In genomic region chr18:68937204-68937603, GRCh38 we compare ENCODE assay signal across 15 cellular contexts.
DNase-seq lines count a peak whose midpoint lies in the region; ATAC-seq, FAIRE-seq and TF ChIP-seq lines count a peak whose summit lies in the region.
"Had no signal": no experiment of that assay in that cellular context is flagged by ENCODE, and none has a peak within 500 bp of the region (broad histone marks: within the 10 kb centered on the region; RNA-seq: fewer than 3 reads in every experiment).

No MANE protein-coding gene starts in this region.

- TF ChIP-seq POLR2A in H1 (IDR thresholded peaks at IDR 0.05; ENCODE audit: control extremely low read depth in 1 of 2, low read depth in 2 of 2, low read length in 2 of 2), result no peak

- ATAC-seq in GM18909 (IDR thresholded peaks at IDR 0.05; ENCODE audit: poor library complexity, unreplicated experiment) (peak; percentile 79), GM21786 (IDR thresholded peaks at IDR 0.05; ENCODE audit: unreplicated experiment) (peak; percentile 63), HG03342 (IDR thresholded peaks at IDR 0.05; ENCODE audit: unreplicated experiment) (peak; percentile 89), GM21723 (IDR thresholded peaks at IDR 0.05; ENCODE audit: unreplicated experiment) (no peak)
- ATAC-seq in activated T-cell treated with anti-CD3 and anti-CD28 coated beads, Interleukin-2, amount 50 U/mL, for 72 hours (replicated peaks in 1 of 2), result no peak

- H3K14ac ChIP-seq in H1 (ENCODE audit: insufficient read length), result no peak overlapping the region

- no peak overlapping the region for H3K9ac ChIP-seq in H1 (replicated peaks in 1 of 4; ENCODE audit: extremely low read depth in 1 of 4, low read depth in 3 of 4, low read length in 3 of 4)
- H3K9ac ChIP-seq: GM23248 had no signal

- no peaks in the 10 kb centered on the region for H3K9me3 Mint-ChIP-seq in activated T-cell treated with anti-CD3 and anti-CD28 coated beads, Interleukin-2, amount 50 U/mL, for 72 hours
- H3K9me3 Mint-ChIP-seq: activated CD4-positive, alpha-beta T cell treated with anti-CD3 and anti-CD28 coated beads, Interleukin-2, amount 10 ng/mL, durations not matched to agents 24 days and 14 days; activated naive CD4-positive, alpha-beta T cell treated with anti-CD3 and anti-CD28 coated beads, Interleukin-2, amount 50 U/mL, for 24 hours had no signal

- H3K27ac Mint-ChIP-seq in activated T-cell treated with anti-CD3 and anti-CD28 coated beads, Interleukin-2, amount 50 U/mL, for 72 hours, result no peak overlapping the region
- H3K27ac Mint-ChIP-seq: activated CD4-positive, alpha-beta T cell treated with anti-CD3 and anti-CD28 coated beads, Interleukin-2, amount 10 ng/mL, durations not matched to agents 24 days and 14 days; activated naive CD4-positive, alpha-beta T cell treated with anti-CD3 and anti-CD28 coated beads, Interleukin-2, amount 50 U/mL, for 24 hours had no signal

- no peak overlapping the region for H2BK20ac ChIP-seq in H1 (ENCODE audit: low read length)

- H2BK12ac ChIP-seq in H1 (ENCODE audit: low read depth, low read length), result no peak overlapping the region

- H3K79me2 ChIP-seq in H1 (ENCODE audit: control insufficient read depth in 1 of 2, insufficient read depth in 2 of 2, low read length in 2 of 2), result no peaks in the 10 kb centered on the region

- H3K23ac ChIP-seq in H1 (ENCODE audit: insufficient read length), result no peak overlapping the region

- no peak overlapping the region for H4K5ac ChIP-seq in H1 (ENCODE audit: insufficient read length, low read depth, low read length)

- H3K18ac ChIP-seq in H1 (ENCODE audit: extremely low read depth, low read length), result no peak overlapping the region

- no peak overlapping the region for H3K4me3 Mint-ChIP-seq in activated T-cell treated with anti-CD3 and anti-CD28 coated beads, Interleukin-2, amount 50 U/mL, for 72 hours
- H3K4me3 Mint-ChIP-seq: activated CD4-positive, alpha-beta T cell treated with anti-CD3 and anti-CD28 coated beads, Interleukin-2, amount 10 ng/mL, durations not matched to agents 24 days and 14 days; activated naive CD4-positive, alpha-beta T cell treated with anti-CD3 and anti-CD28 coated beads, Interleukin-2, amount 50 U/mL, for 24 hours had no signal

- H2BK120ac ChIP-seq in H1 (replicated peaks; ENCODE audit: low read depth, low read length), result no peak overlapping the region

- no peaks in the 10 kb centered on the region for H3K23me2 ChIP-seq in H1 (ENCODE audit: low read depth, low read length)

- TF ChIP-seq EP300 in H1 (IDR thresholded peaks at IDR 0.05; ENCODE audit: borderline replicate concordance in 1 of 2, low read depth in 2 of 2, low read length in 2 of 2), result no peak

- no peak overlapping the region for H4K8ac ChIP-seq in H1 (ENCODE audit: extremely low read depth, insufficient read depth, low read length)

- CTCF ChIA-PET in H1 (lab: Charles Lee; ENCODE audit: partially characterized antibody), result interaction anchor here (0.9 kb wide), 1 partner anchor 8 kb away, joined by 3 read pairs; no protein-coding TSS in a partner anchor

- no peak for TF ChIP-seq RAD21 in H1 (IDR thresholded peaks at IDR 0.05 in 1 of 2, conservative IDR thresholded peaks at IDR 0.05 in 1 of 2; ENCODE audit: low read depth in 2 of 2, low read length in 2 of 2)

- H3K27me3 ChIP-seq in H1 (replicated peaks in 1 of 4; ENCODE audit: control insufficient read depth in 3 of 4, extremely low read depth in 1 of 4, insufficient read depth in 3 of 4, low read length in 3 of 4), result no peaks in the 10 kb centered on the region
- H3K27me3 ChIP-seq: breast epithelium, esophagus muscularis mucosa, Peyer's patch had no signal

- no peak overlapping the region for H2BK15ac ChIP-seq in H1 (ENCODE audit: low read length)

- peak overlapping the region; percentile 15; the same call in 1 of the 2 replicates for H2AFZ ChIP-seq in H1 (ENCODE audit: low read length)
- H2AFZ ChIP-seq: GM23248 had no signal

- H4K91ac ChIP-seq in H1 (replicated peaks; ENCODE audit: insufficient read length, low read length), result no peak overlapping the region

- no peak for TF ChIP-seq CTCF in H1 (IDR thresholded peaks at IDR 0.05; ENCODE audit: control extremely low read depth in 1 of 3, insufficient read depth in 1 of 3, low read depth in 1 of 3, low read length in 3 of 3)

- no peak overlapping the region for H3K4ac ChIP-seq in H1 (replicated peaks; ENCODE audit: insufficient read length, low read depth, low read length)

- H4K20me1 ChIP-seq in H1 (replicated peaks in 1 of 2; ENCODE audit: control insufficient read depth in 1 of 2, insufficient read depth in 2 of 2, low read length in 2 of 2), result no peaks in the 10 kb centered on the region

- H3K9me3 ChIP-seq in H1 (ENCODE audit: insufficient read depth in 2 of 2, low read depth in 1 of 2, low read length in 1 of 2), result no peaks in the 10 kb centered on the region
- H3K9me3 ChIP-seq: breast epithelium, esophagus muscularis mucosa, Peyer's patch had no signal

- H3K4me3 ChIP-seq in H1 (ENCODE audit: extremely low read depth in 1 of 4, insufficient read depth in 2 of 4, low read depth in 3 of 4, low read length in 4 of 4), result no peak overlapping the region
- H3K4me3 ChIP-seq: breast epithelium, esophagus muscularis mucosa, GM23248, Peyer's patch had no signal

- no peak overlapping the region for H3K27ac ChIP-seq in H1 (ENCODE audit: low read depth, low read length)
- H3K27ac ChIP-seq: breast epithelium, esophagus muscularis mucosa, GM23248, Peyer's patch had no signal

- no peak overlapping the region for H2AK5ac ChIP-seq in H1 (ENCODE audit: low read depth, low read length)

- H3K79me1 ChIP-seq in H1 (ENCODE audit: low read depth, low read length), result no peaks in the 10 kb centered on the region

- H3K4me1 ChIP-seq in H1 (replicated peaks in 1 of 4; ENCODE audit: control insufficient read depth in 3 of 4, insufficient read depth in 4 of 4, low read length in 3 of 4), result no peaks in the 10 kb centered on the region
- H3K4me1 ChIP-seq: breast epithelium, esophagus muscularis mucosa, Peyer's patch had no signal

- H3K4me1 Mint-ChIP-seq in activated T-cell treated with anti-CD3 and anti-CD28 coated beads, Interleukin-2, amount 50 U/mL, for 72 hours (ENCODE audit: low read depth), result no peaks in the 10 kb centered on the region
- H3K4me1 Mint-ChIP-seq: activated CD4-positive, alpha-beta T cell treated with anti-CD3 and anti-CD28 coated beads, Interleukin-2, amount 10 ng/mL, durations not matched to agents 24 days and 14 days; activated naive CD4-positive, alpha-beta T cell treated with anti-CD3 and anti-CD28 coated beads, Interleukin-2, amount 50 U/mL, for 24 hours had no signal

- H2BK5ac ChIP-seq in H1 (ENCODE audit: low read depth, low read length), result no peak overlapping the region

- DNase-seq in H1 (ENCODE audit: low read depth in 1 of 2, low spot score in 2 of 2) (no peak), NCI-H128 (lab: John Stamatoyannopoulos, UW; ENCODE audit: unreplicated experiment) (no peak), ureter (ENCODE audit: low spot score) (no peak)
- no peak for DNase-seq in activated T-cell treated with anti-CD3 and anti-CD28 coated beads, Interleukin-2, amount 50 U/mL, for 72 hours
- DNase-seq: activated CD4-positive, alpha-beta T cell treated with anti-CD3 and anti-CD28 coated beads, Interleukin-2, amount 10 ng/mL, durations not matched to agents 24 days and 14 days; GM23248; NCI-H146; Peyer's patch had no signal

- POLR2A ChIA-PET in H1 (lab: Charles Lee; ENCODE audit: partially characterized antibody), result no interaction called here

- H3K56ac ChIP-seq in H1 (replicated peaks; ENCODE audit: insufficient read length, low read depth, low read length), result no peak overlapping the region

- FAIRE-seq in H1 (lab: Jason Lieb, UNC), result no peak

- 78% methylated on average over 3 of the region's 3 CpGs; no CpG with 5 or more reads in 1 of the 2 experiments for WGBS in H1 (ENCODE audit: extremely low coverage in 1 of 2, insufficient coverage in 1 of 2, insufficient read length in 1 of 2, insufficient replicate concordance in 2 of 2, low coverage in 1 of 2, low lambda C conversion rate in 2 of 2, missing lambda C conversion rate in 1 of 2), 2 experiments

- H3K27me3 Mint-ChIP-seq in activated T-cell treated with anti-CD3 and anti-CD28 coated beads, Interleukin-2, amount 50 U/mL, for 72 hours (ENCODE audit: low read depth), result no peaks in the 10 kb centered on the region
- H3K27me3 Mint-ChIP-seq: activated CD4-positive, alpha-beta T cell treated with anti-CD3 and anti-CD28 coated beads, Interleukin-2, amount 10 ng/mL, durations not matched to agents 24 days and 14 days; activated naive CD4-positive, alpha-beta T cell treated with anti-CD3 and anti-CD28 coated beads, Interleukin-2, amount 50 U/mL, for 24 hours had no signal

- H3K36me3 ChIP-seq in H1 (ENCODE audit: control insufficient read depth in 2 of 4, insufficient read depth in 4 of 4, low read length in 3 of 4), result no peaks in the 10 kb centered on the region
- H3K36me3 ChIP-seq: breast epithelium, esophagus muscularis mucosa, Peyer's patch had no signal

- H3K36me3 Mint-ChIP-seq in activated T-cell treated with anti-CD3 and anti-CD28 coated beads, Interleukin-2, amount 50 U/mL, for 72 hours (ENCODE audit: insufficient read depth in 2 of 2), result no peaks in the 10 kb centered on the region
- H3K36me3 Mint-ChIP-seq: activated naive CD4-positive, alpha-beta T cell treated with anti-CD3 and anti-CD28 coated beads, Interleukin-2, amount 50 U/mL, for 24 hours had no signal

- H3K4me2 ChIP-seq in H1 (ENCODE audit: insufficient read depth in 1 of 2, low read depth in 2 of 2, low read length in 2 of 2), result no peak overlapping the region

TF ChIP-seq in H1, 55 proteins besides CTCF, POLR2A, EP300 and RAD21 (continues in another document):
- TF ChIP-seq SP1 (IDR thresholded peaks at IDR 0.05; ENCODE audit: low read depth, low read length) (no peak), NRF1 (IDR thresholded peaks at IDR 0.05; ENCODE audit: low read depth, low read length) (no peak), MAX (IDR thresholded peaks at IDR 0.05) (no peak), RNF2 (IDR thresholded peaks at IDR 0.05; ENCODE audit: borderline replicate concordance, low read depth, low read length, missing control alignments, poor library complexity, severe bottlenecking) (no peak), GTF2F1 (IDR thresholded peaks at IDR 0.05; ENCODE audit: borderline replicate concordance, low read depth, low read length) (no peak), SUZ12 (IDR thresholded peaks at IDR 0.05; ENCODE audit: low read length) (no peak), MAFK (IDR thresholded peaks at IDR 0.05; ENCODE audit: low read depth, low read length) (no peak), CEBPB (IDR thresholded peaks at IDR 0.05; ENCODE audit: low read depth, low read length) (no peak), SRF (IDR thresholded peaks at IDR 0.05; ENCODE audit: low read depth, low read length) (no peak), EGR1 (IDR thresholded peaks at IDR 0.05; ENCODE audit: borderline replicate concordance, low read depth, low read length) (no peak)

Comparison
In these comparisons a context has a peak if more than half of its experiments do, and no peak if none do; other contexts are left out.
1. ATAC-seq: peak in GM18909 (single experiment), GM21786 (single experiment) and HG03342 (single experiment); none in GM21723 (single experiment) and activated T-cell treated with anti-CD3 and anti-CD28 coated beads, Interleukin-2, amount 50 U/mL, for 72 hours (0 of 2).